Comparison of ENCODE assay signal across 14 cellular contexts in the genomic region with DNA sequence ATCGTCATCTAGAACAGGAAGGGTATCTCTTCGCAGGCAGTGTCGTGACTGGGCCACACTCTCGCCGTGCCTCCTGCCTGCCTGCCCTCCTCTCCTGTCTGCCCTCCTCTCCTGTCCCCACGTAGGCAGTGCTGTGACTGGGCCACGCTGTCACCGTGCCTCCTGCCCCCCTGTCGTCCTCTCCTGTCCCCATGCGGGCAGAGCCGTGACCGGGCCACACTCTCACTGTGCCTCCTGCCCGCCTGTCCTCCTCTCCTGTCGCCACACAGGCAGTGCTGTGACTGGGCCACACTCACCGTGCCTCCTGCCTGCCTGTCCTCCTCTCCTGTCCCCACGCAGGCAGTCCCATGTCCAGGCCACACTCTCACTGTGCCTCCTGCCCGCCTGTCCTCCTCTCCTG.
"Had no signal": no experiment of that assay in that cellular context is flagged by ENCODE, and none has a peak within 500 bp of the region (broad histone marks: within the 10 kb centered on the region; RNA-seq: fewer than 3 reads in every experiment).

No MANE protein-coding gene starts in this region.

- DNase-seq: activated naive CD4-positive, alpha-beta T cell treated with anti-CD3 and anti-CD28 coated beads, Interleukin-2, amount 50 U/mL, for 16 hours; anterior cingulate cortex; dorsolateral prefrontal cortex; immature natural killer cell; left cardiac atrium; lower lobe of right lung; naive B cell; nucleus accumbens; small intestine; substantia nigra; T-helper 9 cell; transverse colon had no signal

- H3K4me1 Mint-ChIP-seq: immature natural killer cell had no signal

- H3K4me1 ChIP-seq: lower lobe of right lung, right atrium auricular region, transverse colon had no signal

- H3K27ac ChIP-seq: dorsolateral prefrontal cortex, esophagus muscularis mucosa, lower lobe of right lung, right atrium auricular region, transverse colon had no signal

- H3K9me3 Mint-ChIP-seq: immature natural killer cell, naive B cell had no signal

- H3K27me3 ChIP-seq: dorsolateral prefrontal cortex, esophagus muscularis mucosa, right atrium auricular region, transverse colon had no signal

- H3K9me3 ChIP-seq: esophagus muscularis mucosa, lower lobe of right lung, right atrium auricular region, transverse colon had no signal

- H3K4me3 ChIP-seq: dorsolateral prefrontal cortex, esophagus muscularis mucosa, lower lobe of right lung, right atrium auricular region, transverse colon had no signal

- H3K4me3 Mint-ChIP-seq: immature natural killer cell, naive B cell had no signal

- H3K27me3 Mint-ChIP-seq: naive B cell had no signal

- ATAC-seq: left cardiac atrium had no signal

- H3K27ac Mint-ChIP-seq: immature natural killer cell had no signal
